ENCODE assay signal across 8 cellular contexts in the genomic region with DNA sequence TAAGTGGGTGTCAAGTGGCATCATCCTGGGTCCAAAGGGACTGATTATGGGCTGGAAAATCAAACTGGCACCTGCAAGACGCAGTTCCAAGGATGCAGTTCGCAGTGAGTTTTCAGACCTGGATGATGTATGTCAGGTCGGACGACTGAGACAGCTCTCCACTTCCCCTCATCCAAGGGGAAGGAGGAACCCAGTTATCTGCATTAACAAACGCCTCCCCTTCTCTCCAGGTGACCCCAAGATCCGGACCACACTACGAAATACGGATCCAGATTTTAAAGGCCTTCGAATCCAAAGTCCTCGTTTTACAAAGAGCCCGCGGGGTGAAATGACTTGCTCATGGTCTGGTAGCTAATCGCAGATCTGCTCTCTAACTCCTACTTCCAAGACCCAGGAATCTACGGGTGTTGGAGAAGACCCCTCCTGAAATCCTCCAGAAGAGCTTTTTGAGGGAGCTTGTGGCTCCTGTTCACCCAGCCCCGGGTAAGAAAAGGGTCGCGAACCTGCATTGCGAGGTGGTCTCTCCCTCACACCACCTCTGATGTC. TPM values are rescaled to one million over a fixed set of nuclear protein-coding genes. Genes with fewer than 3 reads are reported as not detected.
A peak's percentile ranks its signal among the peaks of the same experiment; 100 is the strongest.
DNase-seq lines count a peak whose midpoint lies in the region; ATAC-seq and TF ChIP-seq lines count a peak whose summit lies in the region.

No MANE protein-coding gene starts in this region.

- H4K20me1 ChIP-seq in DND-41 (ENCODE audit: insufficient read depth, low read length) (peaks cover 29% of the 10 kb centered on the region), PC-3 (ENCODE audit: low read length) (no peaks in the 10 kb centered on the region)

- no peak for ATAC-seq in DND-41 (ENCODE audit: insufficient read depth, low read depth)
- peak; percentile 9 for ATAC-seq in PC-3

- H3K4me2 ChIP-seq in DND-41 (ENCODE audit: insufficient read depth, low read length) (peak overlapping the region; percentile 75), PC-3 (ENCODE audit: low read length) (peak overlapping the region; percentile 86)

- H3K36me3 ChIP-seq in DND-41 (ENCODE audit: insufficient read depth, low read length) (no peaks in the 10 kb centered on the region; the same call in 1 of the 2 replicates), PC-3 (ENCODE audit: low read depth, low read length) (no peaks in the 10 kb centered on the region)

- H3K27me3 ChIP-seq in DND-41 (ENCODE audit: insufficient read depth, low read length, poor library complexity): no peaks in the 10 kb centered on the region
- H3K27me3 ChIP-seq in PC-3 (ENCODE audit: low read length): no peaks in the 10 kb centered on the region

- POLR2A ChIA-PET in PC-3 (lab: Charles Lee; ENCODE audit: unreplicated experiment): interaction anchor here (0.6 kb wide), 1 partner anchor 536 kb away, joined by 18 read pairs; a partner anchor contains a TSS

- peak overlapping the region; percentile 83 for H3K9ac ChIP-seq in DND-41 (ENCODE audit: low read depth, low read length)
- H3K9ac ChIP-seq in PC-3 (ENCODE audit: low read length): peak overlapping the region; percentile 55

- H3K79me2 ChIP-seq in DND-41 (ENCODE audit: insufficient read depth, low read length) (peaks cover 42% of the 10 kb centered on the region), PC-3 (ENCODE audit: low read length) (peaks cover 10% of the 10 kb centered on the region)

- TF ChIP-seq CTCF in DND-41 (IDR thresholded peaks at IDR 0.05; ENCODE audit: borderline replicate concordance, extremely low read depth, low read length, poor library complexity, severe bottlenecking): no peak
- TF ChIP-seq CTCF in HFF-Myc (IDR thresholded peaks at IDR 0.05; ENCODE audit: low read depth, low read length, missing control alignments): no peak
- TF ChIP-seq CTCF in PC-3 (conservative IDR thresholded peaks at IDR 0.05; ENCODE audit: low read depth, low read length): no peak
- TF ChIP-seq CTCF in epithelial cell of esophagus (IDR thresholded peaks at IDR 0.05; ENCODE audit: insufficient read depth, low read depth, low read length, missing control alignments): no peak
- no peak for TF ChIP-seq CTCF in osteocyte (IDR thresholded peaks at IDR 0.05)

- H2AFZ ChIP-seq in DND-41 (ENCODE audit: low read depth, low read length) (peak overlapping the region; percentile 88), PC-3 (ENCODE audit: low read length) (peak overlapping the region; percentile 98)

- H3K36me3 Mint-ChIP-seq in osteocyte (ENCODE audit: unreplicated experiment): no peaks in the 10 kb centered on the region

- no peaks in the 10 kb centered on the region for H3K9me3 ChIP-seq in DND-41 (ENCODE audit: insufficient read depth, low read length, severe bottlenecking)
- no peaks in the 10 kb centered on the region for H3K9me3 ChIP-seq in PC-3 (ENCODE audit: low read length)

- H3K9me2 ChIP-seq in PC-3 (replicated peaks; ENCODE audit: low read length): no peaks in the 10 kb centered on the region

- no peaks in the 10 kb centered on the region for H3K9me3 Mint-ChIP-seq in osteocyte (ENCODE audit: unreplicated experiment)

- intact Hi-C loops in PC-3 (cut with micrococcal nuclease): loop anchor here (5.0 kb wide), 3 partner anchors 100 to 210 kb away; a partner anchor contains a TSS

- peaks cover 18% of the 10 kb centered on the region for H3K4me1 Mint-ChIP-seq in osteocyte (ENCODE audit: unreplicated experiment)

- H3K27ac ChIP-seq in DND-41 (ENCODE audit: low read length) (peak overlapping the region; percentile 57), PC-3 (ENCODE audit: low read length) (no peak overlapping the region)

- H3K27me3 Mint-ChIP-seq in osteocyte (ENCODE audit: unreplicated experiment): peaks cover 2% of the 10 kb centered on the region

- H3F3A ChIP-seq in PC-3 (ENCODE audit: low read length, unreplicated experiment): no peaks in the 10 kb centered on the region

- H3K4me3 ChIP-seq in DND-41 (ENCODE audit: low read depth in 1 of 2, low read length in 2 of 2) (peak overlapping the region; percentile 10 to 91; a peak in 3 of 4 replicates), HFF-Myc (replicated peaks; ENCODE audit: low read depth, low read length) (peak overlapping the region; percentile 46), PC-3 (ENCODE audit: low read length) (peak overlapping the region; percentile 71), epithelial cell of esophagus (ENCODE audit: low read length) (peak overlapping the region; percentile 45)

- CTCF ChIA-PET in PC-3 (lab: Charles Lee): interaction anchor here (1.0 kb wide), 1 partner anchor 12 kb away, joined by 4 read pairs; no protein-coding TSS in a partner anchor

- H3K4me1 ChIP-seq in DND-41 (ENCODE audit: insufficient read depth, low read length): peaks cover 34% of the 10 kb centered on the region
- peaks cover 12% of the 10 kb centered on the region for H3K4me1 ChIP-seq in PC-3 (ENCODE audit: insufficient read depth, low read length)

- peak overlapping the region; percentile 68 for H3K27ac Mint-ChIP-seq in osteocyte (ENCODE audit: unreplicated experiment)

- DNase-seq in DND-41 (no peak), HFF-Myc (ENCODE audit: extremely low read depth, low read depth) (no peak), PC-3 (no peak), epithelial cell of esophagus (ENCODE audit: low read depth) (peak; percentile 27), osteocyte (ENCODE audit: extremely low spot score, unreplicated experiment) (no peak), KG1 (lab: John Stamatoyannopoulos, UW) (no peak), NAMALWA (ENCODE audit: low spot score) (no peak), T1000 (lab: John Stamatoyannopoulos, UW) (no peak)

- peak overlapping the region; percentile 79 for H3K4me3 Mint-ChIP-seq in osteocyte (ENCODE audit: unreplicated experiment)

- BruUV-seq in PC-3 (replicated peaks; lab: Mats Ljungman, UMichigan): no TSS peak

RNA-seq across cellular contexts. Expression of a gene that starts 0.5 kb away (rescaled TPM):
- 16.0 and 20.7 TPM in 2 replicates for total RNA-seq in PC-3 (2014; rRNA removed)
- 28.4 and 31.9 TPM in 2 replicates for total RNA-seq in osteocyte
